ENCODE assay signal across 20 cellular contexts in the genomic region with DNA sequence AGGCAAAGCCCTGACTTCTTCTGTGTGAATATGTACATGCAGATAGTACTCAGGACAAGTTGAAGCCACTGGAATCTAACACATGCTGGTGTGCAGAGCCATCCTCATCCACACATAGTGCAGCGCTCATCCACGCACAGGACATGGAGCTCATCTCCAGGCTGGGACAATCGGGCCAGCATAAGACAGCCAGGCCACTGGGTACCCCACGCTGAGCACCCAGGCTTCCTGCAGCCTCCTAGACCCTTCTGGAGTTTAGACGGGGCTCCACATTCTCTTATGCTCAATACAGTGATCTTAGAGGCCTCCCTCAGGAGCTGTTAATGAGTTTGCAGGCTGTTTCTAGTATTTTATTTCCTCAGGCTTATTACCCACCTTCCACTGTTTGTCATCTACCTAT.
"Had no signal": no experiment of that assay in that cellular context is flagged by ENCODE, and none has a peak within 500 bp of the region (broad histone marks: within the 10 kb centered on the region; RNA-seq: fewer than 3 reads in every experiment).

No MANE protein-coding gene starts in this region.

- H3K4me1 ChIP-seq: lower lobe of right lung, right lobe of liver had no signal

- DNase-seq: activated CD4-positive, alpha-beta T cell treated with anti-CD3 and anti-CD28 coated beads for 36 hours; activated CD4-positive, CD25-positive, alpha-beta regulatory T cell; activated CD8-positive, alpha-beta memory T cell treated with anti-CD3 and anti-CD28 coated beads, Interleukin-2, amount 10 ng/mL, durations not matched to agents 7 days and 5 days; activated CD8-positive, alpha-beta T cell treated with anti-CD3 and anti-CD28 coated beads, Interleukin-2, amount 10 ng/mL, durations not matched to agents 7 days and 5 days; activated naive CD4-positive, alpha-beta T cell treated with Interleukin-2 at 50 U/mL for 16 hours; activated T-cell treated with anti-CD3 and anti-CD28 coated beads, Interleukin-2, amount 50 U/mL, for 72 hours; anterior cingulate cortex; dorsolateral prefrontal cortex; effector memory CD4-positive, alpha-beta T cell; gastrocnemius medialis; glutamatergic neuron; lower lobe of right lung; mucosa of descending colon; stimulated activated CD4-positive, alpha-beta T cell treated with anti-CD3 and anti-CD28 coated beads, Interleukin-12 subunit alpha, Interleukin-12 subunit beta, amount 100 ng/mL, for 4 hours; stimulated activated CD4-positive, alpha-beta T cell treated with anti-CD3 and anti-CD28 coated beads, Interleukin-4, amount 100 ng/mL, for 1 hour had no signal

- H3K27ac ChIP-seq: cardiac muscle cell, coronary artery, dorsolateral prefrontal cortex, gastrocnemius medialis, lower lobe of right lung, right lobe of liver, thoracic aorta had no signal

- H3K4me3 ChIP-seq: cardiac muscle cell, coronary artery, dorsolateral prefrontal cortex, gastrocnemius medialis, lower lobe of right lung, mucosa of descending colon, right lobe of liver, thoracic aorta had no signal

- ATAC-seq: activated CD4-positive, alpha-beta T cell treated with anti-CD3 and anti-CD28 coated beads for 36 hours; activated CD8-positive, alpha-beta memory T cell treated with anti-CD3 and anti-CD28 coated beads, Interleukin-2, amount 10 ng/mL, durations not matched to agents 7 days and 5 days; activated CD8-positive, alpha-beta T cell treated with anti-CD3 and anti-CD28 coated beads, Interleukin-2, amount 10 ng/mL, durations not matched to agents 7 days and 5 days; activated T-cell treated with anti-CD3 and anti-CD28 coated beads, Interleukin-2, amount 50 U/mL, for 72 hours; gastrocnemius medialis; mucosa of descending colon; stimulated activated effector memory CD8-positive, alpha-beta T cell treated with anti-CD3 and anti-CD28 coated beads, Interleukin-12 subunit alpha, Interleukin-12 subunit beta, amount 100 ng/mL, for 72 hours had no signal

- H3K27me3 ChIP-seq: cardiac muscle cell, gastrocnemius medialis, right lobe of liver had no signal

- H3K9me3 ChIP-seq: gastrocnemius medialis, lower lobe of right lung, mucosa of descending colon, right lobe of liver, thoracic aorta had no signal

- H3K36me3 ChIP-seq: cardiac muscle cell had no signal
